Comparison of ENCODE assay signal across 30 cellular contexts in the genomic region with DNA sequence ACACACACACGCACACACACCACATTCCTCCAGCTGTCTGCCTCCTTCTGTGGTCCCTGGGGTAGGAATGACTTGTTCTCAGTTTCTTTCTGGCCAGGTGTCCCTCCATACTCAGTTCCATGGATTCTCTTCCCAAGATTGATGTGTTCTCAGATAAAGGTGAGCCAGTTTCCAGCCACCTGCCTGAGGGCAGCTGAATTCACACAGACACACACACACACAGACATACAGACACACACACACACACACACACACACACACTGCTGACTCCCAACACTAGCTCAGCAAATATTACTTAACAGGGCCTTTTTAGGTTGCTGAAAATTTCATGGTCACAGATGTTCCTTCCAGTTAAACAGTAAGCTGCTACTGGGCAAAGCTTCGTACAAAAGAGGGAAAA. TPM values are rescaled to one million over a fixed set of nuclear protein-coding genes. Genes with fewer than 3 reads are reported as not detected.
DNase-seq lines count a peak whose midpoint lies in the region; ATAC-seq and TF ChIP-seq lines count a peak whose summit lies in the region.
"Had no signal": no experiment of that assay in that cellular context is flagged by ENCODE, and none has a peak within 500 bp of the region (broad histone marks: within the 10 kb centered on the region; RNA-seq: fewer than 3 reads in every experiment).

No MANE protein-coding gene starts in this region.

- H4K91ac ChIP-seq in mesenchymal stem cell (ENCODE audit: low read length): no peak overlapping the region

- H3K23ac ChIP-seq in mesenchymal stem cell (ENCODE audit: low read length in 2 of 2): no peak overlapping the region

- no peak overlapping the region for H3K14ac ChIP-seq in mesenchymal stem cell (ENCODE audit: low read length in 2 of 2)

- no peak for DNase-seq in stimulated activated naive CD8-positive, alpha-beta T cell treated with anti-CD3 and anti-CD28 coated beads, Interleukin-15, Interleukin-2, amounts not matched to agents 100 U/mL and 50 U/mL, for 24 hours
- no peak for DNase-seq in activated naive CD8-positive, alpha-beta T cell treated with anti-CD3 and anti-CD28 coated beads for 36 hours
- DNase-seq in mesenchymal stem cell (no peak), type B pancreatic cell (ENCODE audit: extremely low spot score, unreplicated experiment) (no peak), DMS 273 (lab: John Stamatoyannopoulos, UW; ENCODE audit: unreplicated experiment) (no peak), SHP77 (lab: John Stamatoyannopoulos, UW) (no peak), cortex of kidney (lab: John Stamatoyannopoulos, UW) (no peak)
- DNase-seq: activated effector memory CD4-positive, alpha-beta T cell treated with anti-CD3 and anti-CD28 coated beads, Interleukin-2, amount 50 U/mL, for 16 hours; central memory CD4-positive, alpha-beta T cell; dorsolateral prefrontal cortex; GF-D8; mucosa of descending colon; NCI-H1092 treated with DMSO at 0.1 percent for 48 hours; NCI-H2029; NCI-H345; stimulated activated CD4-positive, alpha-beta T cell treated with anti-CD3 and anti-CD28 coated beads, Interleukin-2, amount 100 ng/mL, for 48 hours; stimulated activated naive CD4-positive, alpha-beta T cell had no signal

- no peak overlapping the region for H3K4me3 Mint-ChIP-seq in stimulated activated naive CD8-positive, alpha-beta T cell treated with anti-CD3 and anti-CD28 coated beads, Interleukin-15, Interleukin-2, amounts not matched to agents 100 ng/mL and 50 ng/mL, for 24 hours
- no peak overlapping the region for H3K4me3 Mint-ChIP-seq in activated naive CD8-positive, alpha-beta T cell treated with anti-CD3 and anti-CD28 coated beads for 36 hours
- H3K4me3 Mint-ChIP-seq in type B pancreatic cell: no peak overlapping the region
- H3K4me3 Mint-ChIP-seq: CD8-positive, alpha-beta T cell; neural crest cell had no signal

- H3K4me3 ChIP-seq in mesenchymal stem cell (ENCODE audit: insufficient read depth in 1 of 2, low read depth in 1 of 2, low read length in 2 of 2): no peak overlapping the region
- H3K4me3 ChIP-seq: GM23248, left lung, mucosa of descending colon, skin epidermis, thyroid gland had no signal

- no peak overlapping the region for H4K8ac ChIP-seq in mesenchymal stem cell (ENCODE audit: low read length)

- no peak overlapping the region for H3K18ac ChIP-seq in mesenchymal stem cell (ENCODE audit: low read depth in 1 of 2, low read length in 2 of 2)

- H3K27ac ChIP-seq in mesenchymal stem cell (ENCODE audit: low read length, poor library complexity, severe bottlenecking): peak overlapping the region; percentile 67
- H3K27ac ChIP-seq: epithelial cell of prostate, GM23248, left lung, skin epidermis, VCaP had no signal

- no peak overlapping the region for H2AFZ ChIP-seq in mesenchymal stem cell (ENCODE audit: low read depth, low read length)
- H2AFZ ChIP-seq: GM23248 had no signal

- H3K4me1 ChIP-seq in mesenchymal stem cell (ENCODE audit: control insufficient read depth, insufficient read depth, low read depth, low read length): peaks cover 20% of the 10 kb centered on the region

- H3K27me3 ChIP-seq in mesenchymal stem cell (ENCODE audit: control insufficient read depth in 1 of 2, insufficient read depth in 1 of 2, low read length in 2 of 2): peaks cover 0 to 12% of the 10 kb centered on the region in 2 experiments
- H3K27me3 ChIP-seq: dorsolateral prefrontal cortex, left lung, thyroid gland had no signal

- H3K4me2 ChIP-seq in mesenchymal stem cell (ENCODE audit: low read length, poor library complexity, severe bottlenecking): no peak overlapping the region

- no peak overlapping the region for H2BK12ac ChIP-seq in mesenchymal stem cell (ENCODE audit: low read length in 2 of 2)

- 62% methylated on average over 2 of the region's 2 CpGs for WGBS in mesenchymal stem cell

- ATAC-seq in stimulated activated naive CD8-positive, alpha-beta T cell treated with anti-CD3 and anti-CD28 coated beads, Interleukin-15, Interleukin-2, amounts not matched to agents 100 U/mL and 50 U/mL, for 24 hours: no peak
- ATAC-seq: CD8-positive, alpha-beta T cell had no signal

- no peak for TF ChIP-seq CTCF in type B pancreatic cell (conservative IDR thresholded peaks at IDR 0.05)

- H3K9me3 Mint-ChIP-seq in stimulated activated naive CD8-positive, alpha-beta T cell treated with anti-CD3 and anti-CD28 coated beads, Interleukin-15, Interleukin-2, amounts not matched to agents 100 ng/mL and 50 ng/mL, for 24 hours: no peaks in the 10 kb centered on the region
- peaks cover 14% of the 10 kb centered on the region for H3K9me3 Mint-ChIP-seq in activated naive CD8-positive, alpha-beta T cell treated with anti-CD3 and anti-CD28 coated beads for 36 hours
- H3K9me3 Mint-ChIP-seq in type B pancreatic cell: no peaks in the 10 kb centered on the region
- H3K9me3 Mint-ChIP-seq: CD8-positive, alpha-beta T cell; neural crest cell had no signal

- no peak overlapping the region for H3K9ac ChIP-seq in mesenchymal stem cell (ENCODE audit: low read length)
- H3K9ac ChIP-seq: GM23248 had no signal

- peak overlapping the region; percentile 2 for H3K27ac Mint-ChIP-seq in stimulated activated naive CD8-positive, alpha-beta T cell treated with anti-CD3 and anti-CD28 coated beads, Interleukin-15, Interleukin-2, amounts not matched to agents 100 ng/mL and 50 ng/mL, for 24 hours
- peak overlapping the region; percentile 40 for H3K27ac Mint-ChIP-seq in activated naive CD8-positive, alpha-beta T cell treated with anti-CD3 and anti-CD28 coated beads for 36 hours
- peak overlapping the region; percentile 10 for H3K27ac Mint-ChIP-seq in type B pancreatic cell
- H3K27ac Mint-ChIP-seq: CD8-positive, alpha-beta T cell had no signal

- no peak overlapping the region for H2BK15ac ChIP-seq in mesenchymal stem cell (ENCODE audit: low read depth, poor library complexity, severe bottlenecking)

- no peaks in the 10 kb centered on the region for H3K36me3 ChIP-seq in mesenchymal stem cell (ENCODE audit: control insufficient read depth in 1 of 2, insufficient read depth in 2 of 2, low read depth in 1 of 2, low read length in 2 of 2)
- H3K36me3 ChIP-seq: left lung, thyroid gland had no signal

- H3K9me3 ChIP-seq in mesenchymal stem cell (ENCODE audit: control insufficient read depth, low read length): no peaks in the 10 kb centered on the region
- H3K9me3 ChIP-seq: left lung, mucosa of descending colon, thyroid gland had no signal

- H2BK5ac ChIP-seq in mesenchymal stem cell (ENCODE audit: low read depth, low read length, poor library complexity, severe bottlenecking): peak overlapping the region; percentile 45

- no peaks in the 10 kb centered on the region for H3K79me1 ChIP-seq in mesenchymal stem cell (replicated peaks; ENCODE audit: low read length, poor library complexity, severe bottlenecking)

- H2BK120ac ChIP-seq in mesenchymal stem cell (ENCODE audit: low read depth, low read length): no peak overlapping the region

- no peaks in the 10 kb centered on the region for H3K36me3 Mint-ChIP-seq in stimulated activated naive CD8-positive, alpha-beta T cell treated with anti-CD3 and anti-CD28 coated beads, Interleukin-15, Interleukin-2, amounts not matched to agents 100 ng/mL and 50 ng/mL, for 24 hours (ENCODE audit: low read depth)
- peaks cover 25% of the 10 kb centered on the region for H3K36me3 Mint-ChIP-seq in activated naive CD8-positive, alpha-beta T cell treated with anti-CD3 and anti-CD28 coated beads for 36 hours
- H3K36me3 Mint-ChIP-seq in type B pancreatic cell: no peaks in the 10 kb centered on the region
- H3K36me3 Mint-ChIP-seq: CD8-positive, alpha-beta T cell had no signal

- no peak overlapping the region for H3K4ac ChIP-seq in mesenchymal stem cell (ENCODE audit: low read depth in 1 of 2, low read length in 2 of 2)

- no peaks in the 10 kb centered on the region for H3K27me3 Mint-ChIP-seq in stimulated activated naive CD8-positive, alpha-beta T cell treated with anti-CD3 and anti-CD28 coated beads, Interleukin-15, Interleukin-2, amounts not matched to agents 100 ng/mL and 50 ng/mL, for 24 hours
- H3K27me3 Mint-ChIP-seq in activated naive CD8-positive, alpha-beta T cell treated with anti-CD3 and anti-CD28 coated beads for 36 hours: no peaks in the 10 kb centered on the region
- no peaks in the 10 kb centered on the region for H3K27me3 Mint-ChIP-seq in type B pancreatic cell

- H2AK5ac ChIP-seq in mesenchymal stem cell (ENCODE audit: low read length, severe bottlenecking): no peak overlapping the region

- peaks cover 51% of the 10 kb centered on the region for H3K4me1 Mint-ChIP-seq in stimulated activated naive CD8-positive, alpha-beta T cell treated with anti-CD3 and anti-CD28 coated beads, Interleukin-15, Interleukin-2, amounts not matched to agents 100 ng/mL and 50 ng/mL, for 24 hours (ENCODE audit: low read depth)
- H3K4me1 Mint-ChIP-seq in activated naive CD8-positive, alpha-beta T cell treated with anti-CD3 and anti-CD28 coated beads for 36 hours: peaks cover 57% of the 10 kb centered on the region
- H3K4me1 Mint-ChIP-seq in type B pancreatic cell (ENCODE audit: unreplicated experiment): peaks cover 5% of the 10 kb centered on the region

RNA-seq across cellular contexts. Expression of a gene that starts 45.4 kb away (rescaled TPM):
- 1 to 10 TPM; 4.1 TPM for total RNA-seq in activated naive CD8-positive, alpha-beta T cell treated with anti-CD3 and anti-CD28 coated beads for 36 hours
- not detected for polyA plus RNA-seq in mesenchymal stem cell (2013, experiment 1 of 2)
- polyA plus RNA-seq in mesenchymal stem cell (2013, experiment 2 of 2): not detected
- 0.57 and 46.8 TPM in 2 replicates for total RNA-seq in type B pancreatic cell (ENCODE audit: low replicate concordance)
- total RNA-seq: fibroblast of villous mesenchyme; pulmonary artery endothelial cell; SK-MEL-5; T-helper 2 cell treated with Interferon-gamma antibody and Interleukin-4, amounts not matched to agents 100 ng/mL and 5 ng/mL, for 36 hours had no signal
